In the genomic region with DNA sequence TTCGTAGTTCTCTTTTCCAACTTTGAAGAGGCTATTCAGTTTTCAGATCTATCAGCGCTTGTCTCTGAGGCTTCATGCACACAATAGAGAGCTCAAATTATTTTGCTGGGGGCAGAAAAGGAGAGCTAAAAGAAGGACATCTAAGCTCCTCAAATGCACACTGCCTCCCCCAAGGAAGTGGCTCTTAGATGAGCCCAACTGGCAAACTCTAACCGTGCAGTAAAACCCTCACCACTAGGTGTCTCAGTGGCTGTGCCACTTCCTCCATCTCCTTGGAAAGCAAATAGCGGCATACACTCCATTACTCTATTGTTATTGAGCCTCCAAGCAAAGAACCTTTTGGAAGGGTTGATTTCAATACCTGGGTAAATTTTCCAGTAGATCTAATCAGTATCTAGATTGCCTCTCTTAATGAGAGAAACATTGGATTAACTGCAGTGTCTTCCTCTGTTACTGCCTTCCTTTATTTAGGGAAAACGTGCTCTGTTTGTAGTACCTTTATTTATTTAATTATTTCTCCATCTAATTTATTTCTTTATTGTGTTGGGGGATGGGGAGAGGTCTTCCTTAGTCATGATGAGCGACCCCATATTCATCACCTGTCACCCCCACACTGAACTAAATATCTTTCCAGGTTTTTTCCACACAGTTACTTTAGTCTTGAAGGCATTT, we compare ENCODE assay signal across 8 cellular contexts. TPM values are rescaled to one million over a fixed set of nuclear protein-coding genes. Genes with fewer than 3 reads are reported as not detected.
DNase-seq lines count a peak whose midpoint lies in the region; ATAC-seq and TF ChIP-seq lines count a peak whose summit lies in the region.

No MANE protein-coding gene starts in this region.

- no peak overlapping the region for H3K4me3 ChIP-seq in GM06990 (replicated peaks; ENCODE audit: low read depth, low read length)
- no peak overlapping the region for H3K4me3 ChIP-seq in kidney epithelial cell (ENCODE audit: low read depth, low read length)

- TF ChIP-seq CTCF in GM06990 (IDR thresholded peaks at IDR 0.05; ENCODE audit: insufficient read depth, low read length, poor library complexity, severe bottlenecking) (peak; percentile 89), kidney epithelial cell (IDR thresholded peaks at IDR 0.05; ENCODE audit: insufficient read depth, low read length, poor library complexity, severe bottlenecking) (peak; percentile 90)

- ATAC-seq in HG03139 (IDR thresholded peaks at IDR 0.05; ENCODE audit: unreplicated experiment) (peak; percentile 87), HG02885 (IDR thresholded peaks at IDR 0.05; ENCODE audit: poor library complexity, unreplicated experiment) (no peak)

- H3K27me3 ChIP-seq in GM06990 (replicated peaks; ENCODE audit: control insufficient read depth, insufficient read depth, low read length): no peaks in the 10 kb centered on the region
- no peaks in the 10 kb centered on the region for H3K27me3 ChIP-seq in kidney epithelial cell (ENCODE audit: control insufficient read depth, insufficient read depth, low read length)

- H3K36me3 ChIP-seq in GM06990 (ENCODE audit: control insufficient read depth, insufficient read depth, low read length) (no peaks in the 10 kb centered on the region), kidney epithelial cell (ENCODE audit: control insufficient read depth, insufficient read depth, low read length) (no peaks in the 10 kb centered on the region)

- DNase-seq in GM06990 (ENCODE audit: extremely low read depth, insufficient read length) (no peak), NCI-H226 (peak; percentile 67), cerebellar cortex (ENCODE audit: low spot score) (peak; percentile 88), kidney epithelial cell (ENCODE audit: low read depth) (peak; percentile 52)
- peak; percentile 22 to 30 (median 26) for DNase-seq in activated CD4-positive, CD25-positive, alpha-beta regulatory T cell (lab: John Stamatoyannopoulos, UW)
- DNase-seq in stimulated activated CD4-positive, alpha-beta T cell treated with anti-CD3 and anti-CD28 coated beads, Interleukin-1b, Interleukin-23, amount 100 ng/mL, for 48 hours: peak; percentile 68

RNA-seq across cellular contexts. Expression of gene SFPQ, which starts 9.2 kb away (rescaled TPM):
- total RNA-seq in kidney epithelial cell: 212 and 216 TPM in 2 replicates
